In genomic region chr6:47009583-47009982, GRCh38 we compare ENCODE assay signal across 22 cellular contexts. TPM values are rescaled to one million over a fixed set of nuclear protein-coding genes. Genes with fewer than 3 reads are reported as not detected.
DNase-seq lines count a peak whose midpoint lies in the region; FAIRE-seq and TF ChIP-seq lines count a peak whose summit lies in the region.
"Had no signal": no experiment of that assay in that cellular context is flagged by ENCODE, and none has a peak within 500 bp of the region (broad histone marks: within the 10 kb centered on the region; RNA-seq: fewer than 3 reads in every experiment).

No MANE protein-coding gene starts in this region.

- H3K4me2 ChIP-seq in MM.1S (ENCODE audit: low read depth, low read length) = no peak overlapping the region
- H3K4me2 ChIP-seq: KMS-11 had no signal

- no peak for TF ChIP-seq RAD21 in liver (IDR thresholded peaks at IDR 0.05)

- no peak overlapping the region for H2AFZ ChIP-seq in MM.1S (ENCODE audit: low read length)

- WGBS in liver = 67% methylated on average over 7 of the region's 7 CpGs
- 78% methylated on average over 7 of the region's 7 CpGs for WGBS in tibial nerve, 2 donors

- no peak for TF ChIP-seq EP300 in tibial nerve (IDR thresholded peaks at IDR 0.05)

- H3K4me1 ChIP-seq in liver (ENCODE audit: control insufficient read depth in 4 of 4, insufficient read depth in 4 of 4, low read length in 3 of 4) = no peaks in the 10 kb centered on the region
- H3K4me1 ChIP-seq in tibial nerve = no peaks in the 10 kb centered on the region
- H3K4me1 ChIP-seq in MM.1S (ENCODE audit: low read length) = 0 out of 2 replicates have a peak, but pooled peaks cover 4% of the 10 kb centered on the region
- H3K4me1 ChIP-seq: testis had no signal

- H3K36me3 ChIP-seq in WERI-Rb-1 (no peaks in the 10 kb centered on the region), liver (ENCODE audit: control insufficient read depth in 4 of 4, insufficient read depth in 3 of 4, low read depth in 1 of 4, low read length in 3 of 4) (no peaks in the 10 kb centered on the region), tibial nerve (no peaks in the 10 kb centered on the region), MM.1S (replicated peaks; ENCODE audit: insufficient read depth, low read length) (no peaks in the 10 kb centered on the region)

- H3K9me2 ChIP-seq in MM.1S (replicated peaks; ENCODE audit: insufficient read depth, low read length) = no peaks in the 10 kb centered on the region

- H3K27ac ChIP-seq in WERI-Rb-1 (no peak overlapping the region), liver (ENCODE audit: low read depth in 1 of 2, low read length in 2 of 2) (no peak overlapping the region), tibial nerve (no peak overlapping the region), MM.1S (ENCODE audit: low read length) (no peak overlapping the region)
- H3K27ac ChIP-seq: HL-60, KMS-11, RWPE1, testis had no signal

- peak; percentile 8 for DNase-seq in NCI-H82 (lab: John Stamatoyannopoulos, UW)
- DNase-seq in NCI-H82 treated with DMSO at 0.1 percent for 48 hours (lab: John Stamatoyannopoulos, UW; ENCODE audit: unreplicated experiment) = no peak
- DNase-seq in HTR-8/SVneo (ENCODE audit: insufficient read length, low spot score) = no peak
- DNase-seq in WERI-Rb-1 = no peak
- DNase-seq in tibial nerve (ENCODE audit: low spot score in 2 of 2) = no peak
- no peak for DNase-seq in HT-29 (ENCODE audit: low spot score)
- DNase-seq in MM.1S = no peak
- DNase-seq: activated CD4-positive, alpha-beta T cell treated with anti-CD3 and anti-CD28 coated beads, Interleukin-2, amount 50 U/mL, for 4 hours; activated T-cell treated with anti-CD3 and anti-CD28 coated beads for 4 hours; amygdala; CD4-positive, CD25-positive, alpha-beta regulatory T cell; DND-41; effector memory CD4-positive, alpha-beta T cell; GOT3; NCI-H1105; testis had no signal

- H4K20me1 ChIP-seq in MM.1S (ENCODE audit: insufficient read depth, low read length) = no peaks in the 10 kb centered on the region

- H3K4me3 ChIP-seq in WERI-Rb-1 (ENCODE audit: low read depth, low read length) (no peak overlapping the region), liver (ENCODE audit: low read depth in 1 of 3, low read length in 3 of 3) (no peak overlapping the region), tibial nerve (no peak overlapping the region), MM.1S (ENCODE audit: low read length) (no peak overlapping the region)
- H3K4me3 ChIP-seq: testis had no signal

- H3K79me2 ChIP-seq in MM.1S (ENCODE audit: low read length) = no peaks in the 10 kb centered on the region

- H3K9ac ChIP-seq in liver (ENCODE audit: low read depth in 1 of 2, low read length in 2 of 2) (no peak overlapping the region), MM.1S (ENCODE audit: low read length) (no peak overlapping the region)
- H3K9ac ChIP-seq: KMS-11 had no signal

- H3K27me3 ChIP-seq in WERI-Rb-1 (ENCODE audit: insufficient read depth, low read depth, severe bottlenecking) = no peaks in the 10 kb centered on the region
- H3K27me3 ChIP-seq in liver (ENCODE audit: control insufficient read depth in 4 of 4, insufficient read depth in 4 of 4, low read length in 3 of 4) = peaks cover 0 to 8% (median 0%) of the 10 kb centered on the region in 4 donors
- no peaks in the 10 kb centered on the region for H3K27me3 ChIP-seq in tibial nerve
- no peaks in the 10 kb centered on the region for H3K27me3 ChIP-seq in MM.1S (replicated peaks; ENCODE audit: insufficient read depth, low read length)
- H3K27me3 ChIP-seq: testis had no signal

- H3F3A ChIP-seq in MM.1S (ENCODE audit: insufficient read depth, low read length) = no peaks in the 10 kb centered on the region

- TF ChIP-seq CTCF in WERI-Rb-1 (IDR thresholded peaks at IDR 0.05; ENCODE audit: low read depth, low read length) (peak; percentile 47), liver (IDR thresholded peaks at IDR 0.05; ENCODE audit: low read depth, low read length, missing input control) (no peak), tibial nerve (IDR thresholded peaks at IDR 0.05) (no peak), MM.1S (IDR thresholded peaks at IDR 0.05; ENCODE audit: low read length) (no peak)

- H3K9me3 ChIP-seq in WERI-Rb-1 (ENCODE audit: severe bottlenecking) = no peaks in the 10 kb centered on the region
- H3K9me3 ChIP-seq in liver (ENCODE audit: control insufficient read depth in 4 of 4, low read length in 3 of 4) = no peaks in the 10 kb centered on the region
- H3K9me3 ChIP-seq in tibial nerve = no peaks in the 10 kb centered on the region
- H3K9me3 ChIP-seq in MM.1S (replicated peaks; ENCODE audit: insufficient read depth, low read length) = no peaks in the 10 kb centered on the region
- H3K9me3 ChIP-seq: testis had no signal

- TF ChIP-seq POLR2A in tibial nerve (IDR thresholded peaks at IDR 0.05) = no peak

- FAIRE-seq in HTR-8/SVneo (lab: Jason Lieb, UNC) = peak; percentile 26
- FAIRE-seq: A204.1 had no signal

TF ChIP-seq in liver, 16 proteins besides CTCF, POLR2A, EP300 and RAD21:
- TF ChIP-seq NR2F2 (IDR thresholded peaks at IDR 0.05) (peak; percentile 16), EGR1 (IDR thresholded peaks at IDR 0.05; ENCODE audit: low read depth in 2 of 2) (no peak)
TF ChIP-seq in liver: peak in this region for 1.

RNA-seq across cellular contexts. Expression of gene ADGRF1, which starts 32.5 kb away (rescaled TPM):
- total RNA-seq in liver (not detected), tibial nerve (not detected)
- polyA plus RNA-seq in liver = under 1 TPM in 1 of 2 donors, not detected in 1; 0.01 TPM
- 7.6 and 9.1 TPM in 2 replicates for total RNA-seq in HT-29 (2014; rRNA removed; shearing (Covaris generic))
- total RNA-seq: CD4-positive, CD25-positive, alpha-beta regulatory T cell had no signal
- polyA plus RNA-seq: CD4-positive, CD25-positive, alpha-beta regulatory T cell; neural cell had no signal
